ENCODE assay signal across 9 cellular contexts in genomic region chr6:34982424-34982852, GRCh38.
A peak's percentile ranks its signal among the peaks of the same experiment; 100 is the strongest.
DNase-seq lines count a peak whose midpoint lies in the region; ATAC-seq and TF ChIP-seq lines count a peak whose summit lies in the region.
"Had no signal": no experiment of that assay in that cellular context is flagged by ENCODE, and none has a peak within 500 bp of the region (broad histone marks: within the 10 kb centered on the region; RNA-seq: fewer than 3 reads in every experiment).

No MANE protein-coding gene starts in this region.

- no peak overlapping the region for H3K27ac Mint-ChIP-seq in activated CD4-positive, alpha-beta memory T cell treated with anti-CD3 and anti-CD28 coated beads, Interleukin-2, amount 10 ng/mL, durations not matched to agents 7 days and 5 days
- H3K27ac Mint-ChIP-seq: IgD-negative memory B cell had no signal

- no peaks in the 10 kb centered on the region for H3K27me3 Mint-ChIP-seq in activated CD4-positive, alpha-beta memory T cell treated with anti-CD3 and anti-CD28 coated beads, Interleukin-2, amount 10 ng/mL, durations not matched to agents 7 days and 5 days
- H3K27me3 Mint-ChIP-seq: IgD-negative memory B cell had no signal

- peaks cover 2% of the 10 kb centered on the region for H3K36me3 Mint-ChIP-seq in activated CD4-positive, alpha-beta memory T cell treated with anti-CD3 and anti-CD28 coated beads, Interleukin-2, amount 10 ng/mL, durations not matched to agents 7 days and 5 days (ENCODE audit: low read depth)

- no peak overlapping the region for H3K4me3 Mint-ChIP-seq in activated CD4-positive, alpha-beta memory T cell treated with anti-CD3 and anti-CD28 coated beads, Interleukin-2, amount 10 ng/mL, durations not matched to agents 7 days and 5 days
- H3K4me3 Mint-ChIP-seq: IgD-negative memory B cell had no signal

- peak; percentile 44 for DNase-seq in AG08395 (ENCODE audit: low spot score)
- no peak for DNase-seq in HFF-Myc (ENCODE audit: extremely low read depth, low read depth)
- peak; percentile 21 for DNase-seq in amniotic epithelial cell (ENCODE audit: low read depth)
- peak; percentile 20 for DNase-seq in kidney tubule cell (ENCODE audit: low spot score)
- DNase-seq in activated CD8-positive, alpha-beta memory T cell treated with anti-CD3 and anti-CD28 coated beads, Interleukin-2, amount 50 U/mL, for 48 hours, result no peak
- no peak for DNase-seq in SK-N-DZ (ENCODE audit: low spot score)
- DNase-seq in activated CD4-positive, alpha-beta memory T cell treated with anti-CD3 and anti-CD28 coated beads, Interleukin-2, amount 10 ng/mL, durations not matched to agents 7 days and 5 days, result no peak

- no peaks in the 10 kb centered on the region for H3K4me1 Mint-ChIP-seq in activated CD4-positive, alpha-beta memory T cell treated with anti-CD3 and anti-CD28 coated beads, Interleukin-2, amount 10 ng/mL, durations not matched to agents 7 days and 5 days
- H3K4me1 Mint-ChIP-seq: IgD-negative memory B cell had no signal

- H3K9me3 Mint-ChIP-seq in activated CD4-positive, alpha-beta memory T cell treated with anti-CD3 and anti-CD28 coated beads, Interleukin-2, amount 10 ng/mL, durations not matched to agents 7 days and 5 days, result no peaks in the 10 kb centered on the region
- H3K9me3 Mint-ChIP-seq: IgD-negative memory B cell had no signal

- CTCF ChIA-PET in activated CD4-positive, alpha-beta memory T cell treated with anti-CD3 and anti-CD28 coated beads, Interleukin-2, amount 10 ng/mL, durations not matched to agents 7 days and 5 days (lab: Charles Lee), result no interaction called here

- POLR2A ChIA-PET in activated CD4-positive, alpha-beta memory T cell treated with anti-CD3 and anti-CD28 coated beads, Interleukin-2, amount 10 ng/mL, durations not matched to agents 7 days and 5 days (lab: Charles Lee), result no interaction called here

- ATAC-seq in HG03457 (IDR thresholded peaks at IDR 0.05; ENCODE audit: unreplicated experiment), result no peak

- no peak overlapping the region for H3K4me3 ChIP-seq in HFF-Myc (replicated peaks; ENCODE audit: low read depth, low read length)

- TF ChIP-seq CTCF in HFF-Myc (IDR thresholded peaks at IDR 0.05; ENCODE audit: low read depth, low read length, missing control alignments), result peak; percentile 38

Comparison
In these comparisons a context has a peak if more than half of its experiments do, and no peak if none do; other contexts are left out.
1. DNase-seq: peak in AG08395 (single experiment), amniotic epithelial cell (single experiment) and kidney tubule cell (single experiment); none in HFF-Myc (single experiment), activated CD8-positive, alpha-beta memory T cell treated with anti-CD3 and anti-CD28 coated beads, Interleukin-2, amount 50 U/mL, for 48 hours (single experiment), SK-N-DZ (single experiment) and activated CD4-positive, alpha-beta memory T cell treated with anti-CD3 and anti-CD28 coated beads, Interleukin-2, amount 10 ng/mL, durations not matched to agents 7 days and 5 days (single experiment).